Comparison of ENCODE assay signal across 30 cellular contexts in the genomic region with DNA sequence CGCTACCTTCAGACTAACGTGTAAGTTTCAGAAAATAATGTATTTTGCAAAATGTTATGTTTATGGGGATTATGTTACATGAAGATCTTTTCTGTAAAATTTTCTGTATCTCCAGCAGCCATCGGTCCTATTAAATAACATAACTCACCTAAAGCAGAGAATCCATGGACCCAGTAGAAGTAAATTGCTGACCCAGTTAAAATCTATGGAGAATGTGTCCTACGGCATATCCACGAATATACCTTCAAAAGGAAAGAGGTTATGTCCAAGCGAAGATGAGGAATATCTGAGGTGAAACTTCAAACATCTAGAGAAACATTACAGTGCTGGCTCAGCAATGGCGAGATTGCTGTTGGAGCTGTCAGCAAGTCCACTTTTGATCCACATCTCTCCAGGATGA.
"Had no signal": no experiment of that assay in that cellular context is flagged by ENCODE, and none has a peak within 500 bp of the region (broad histone marks: within the 10 kb centered on the region; RNA-seq: fewer than 3 reads in every experiment).

No MANE protein-coding gene starts in this region.

- H3K27me3 ChIP-seq: neutrophil, ovary, spleen, suprapubic skin, testis, tibial artery, transverse colon, upper lobe of right lung, uterus had no signal

- H3K9ac ChIP-seq: parathyroid adenoma had no signal

- H3K36me3 ChIP-seq: neutrophil, ovary, spleen, suprapubic skin, tibial artery, transverse colon, upper lobe of right lung, uterus had no signal

- H3K9me3 ChIP-seq: neutrophil, ovary, psoas muscle, suprapubic skin, testis, tibial artery, transverse colon, upper lobe of right lung, uterus had no signal

- H2AFZ ChIP-seq: parathyroid adenoma had no signal

- DNase-seq: naive thymus-derived CD8-positive, alpha-beta T cell; nephron progenitor cell; nucleus accumbens; ovary; posterior cingulate gyrus; psoas muscle; right cardiac atrium; spleen; stimulated activated CD4-positive, alpha-beta T cell treated with anti-CD3 and anti-CD28 coated beads, Interleukin-12 subunit alpha, Interleukin-12 subunit beta, amount 100 ng/mL, for 4 hours; stimulated activated CD4-positive, alpha-beta T cell treated with anti-CD3 and anti-CD28 coated beads, Interleukin-1b, Interleukin-23, amount 100 ng/mL, for 48 hours; stimulated activated CD4-positive, alpha-beta T cell treated with anti-CD3 and anti-CD28 coated beads, Interleukin-4, amount 100 ng/mL, for 1 hour; stimulated activated CD4-positive, alpha-beta T cell treated with anti-CD3 and anti-CD28 coated beads, Interleukin-4, amount 100 ng/mL, for 4 hours; stimulated activated CD8-positive, alpha-beta memory T cell treated with anti-CD3 and anti-CD28 coated beads, Interleukin-4, amount 100 ng/mL, for 48 hours; stimulated activated naive CD4-positive, alpha-beta T cell; stimulated activated naive CD8-positive, alpha-beta T cell treated with anti-CD3 and anti-CD28 coated beads, Interleukin-15, amount 100 ng/mL, for 72 hours; stimulated activated naive CD8-positive, alpha-beta T cell treated with anti-CD3 and anti-CD28 coated beads, Interleukin-15, Interleukin-2, amounts not matched to agents 100 U/mL and 50 U/mL, for 24 hours; substantia nigra; testis; tibial artery; transverse colon; upper lobe of right lung; uterus had no signal

- ATAC-seq: naive thymus-derived CD8-positive, alpha-beta T cell; natural killer cell treated with Interleukin-12 subunit alpha and Interleukin-12 subunit beta and Interleukin-15 and Interleukin-18, amount 100 ng/mL, for 72 hours; psoas muscle; right cardiac atrium; sciatic nerve; stimulated activated memory B cell treated with anti-CD40 and anti-IgM and Interleukin-4, amounts not matched to agents 10 μg/mL and 1 μg/mL and 100 μg/mL, for 72 hours; stimulated activated naive CD8-positive, alpha-beta T cell treated with anti-CD3 and anti-CD28 coated beads, Interleukin-15, amount 100 ng/mL, for 72 hours; stimulated activated naive CD8-positive, alpha-beta T cell treated with anti-CD3 and anti-CD28 coated beads, Interleukin-15, Interleukin-2, amounts not matched to agents 100 U/mL and 50 U/mL, for 24 hours; upper lobe of right lung had no signal

- H3K79me2 ChIP-seq: parathyroid adenoma had no signal

- H3K4me1 ChIP-seq: parathyroid adenoma, psoas muscle, spleen, suprapubic skin, testis, tibial artery, transverse colon, upper lobe of right lung, uterus had no signal

- H3K4me2 ChIP-seq: smooth muscle cell had no signal

- H3K4me3 ChIP-seq: ovary, psoas muscle, skin epidermis, smooth muscle cell, spleen, suprapubic skin, testis, tibial artery, transverse colon, upper lobe of right lung, uterus had no signal

- H3K27ac ChIP-seq: neutrophil, ovary, parathyroid adenoma, psoas muscle, skin epidermis, spleen, suprapubic skin, testis, tibial artery, transverse colon, upper lobe of right lung, uterus had no signal
